In genomic region chr1:11376981-11377583, GRCh38 we compare ENCODE assay signal across 17 cellular contexts.
DNase-seq lines count a peak whose midpoint lies in the region; ATAC-seq and TF ChIP-seq lines count a peak whose summit lies in the region.
"Had no signal": no experiment of that assay in that cellular context is flagged by ENCODE, and none has a peak within 500 bp of the region (broad histone marks: within the 10 kb centered on the region; RNA-seq: fewer than 3 reads in every experiment).

No MANE protein-coding gene starts in this region.

- H3K36me3 ChIP-seq in neural progenitor cell (no peaks in the 10 kb centered on the region), MM.1S (replicated peaks; ENCODE audit: insufficient read depth, low read length) (no peaks in the 10 kb centered on the region)
- H3K36me3 ChIP-seq: MG63 had no signal

- H3K27me3 Mint-ChIP-seq in T-helper 17 cell (peaks cover 4% of the 10 kb centered on the region), neural progenitor cell (ENCODE audit: insufficient read depth, low read depth) (peaks cover 17% of the 10 kb centered on the region)
- peaks cover 3% of the 10 kb centered on the region for H3K27me3 Mint-ChIP-seq in activated T-helper 17 cell treated with anti-CD3 and anti-CD28 coated beads, Interleukin-2, amount 50 U/mL, for 72 hours

- H3K36me3 Mint-ChIP-seq in T-helper 17 cell (ENCODE audit: low read depth), result no peaks in the 10 kb centered on the region
- H3K36me3 Mint-ChIP-seq in neural progenitor cell, result peaks cover 1% of the 10 kb centered on the region
- no peaks in the 10 kb centered on the region for H3K36me3 Mint-ChIP-seq in activated T-helper 17 cell treated with anti-CD3 and anti-CD28 coated beads, Interleukin-2, amount 50 U/mL, for 72 hours (ENCODE audit: low read depth)

- no peak for TF ChIP-seq CTCF in neural progenitor cell (IDR thresholded peaks at IDR 0.05)
- TF ChIP-seq CTCF in MM.1S (IDR thresholded peaks at IDR 0.05; ENCODE audit: low read length), result no peak

- H3K9me2 ChIP-seq in MM.1S (replicated peaks; ENCODE audit: insufficient read depth, low read length), result no peaks in the 10 kb centered on the region
- H3K9me2 ChIP-seq: SK-N-SH had no signal

- peaks cover 2% of the 10 kb centered on the region for H3K9me3 Mint-ChIP-seq in neural progenitor cell
- H3K9me3 Mint-ChIP-seq in activated T-helper 17 cell treated with anti-CD3 and anti-CD28 coated beads, Interleukin-2, amount 50 U/mL, for 72 hours, result no peaks in the 10 kb centered on the region

- H4K20me1 ChIP-seq in neural progenitor cell (ENCODE audit: low read depth) (no peaks in the 10 kb centered on the region), MM.1S (ENCODE audit: insufficient read depth, low read length) (no peaks in the 10 kb centered on the region)

- peaks cover 5% of the 10 kb centered on the region for H3K4me1 Mint-ChIP-seq in T-helper 17 cell
- H3K4me1 Mint-ChIP-seq in neural progenitor cell, result peaks cover 32% of the 10 kb centered on the region
- peaks cover 13% of the 10 kb centered on the region for H3K4me1 Mint-ChIP-seq in activated T-helper 17 cell treated with anti-CD3 and anti-CD28 coated beads, Interleukin-2, amount 50 U/mL, for 72 hours

- DNase-seq in DMS 273 (lab: John Stamatoyannopoulos, UW; ENCODE audit: unreplicated experiment) (peak; percentile 92), NCI-H2171 (lab: John Stamatoyannopoulos, UW) (peak; percentile 51), T-helper 17 cell (no peak), neural progenitor cell (ENCODE audit: low spot score) (no peak), HCEC 1CT (no peak), MM.1S (no peak)
- DNase-seq: CD8-positive, alpha-beta memory T cell; IMR-90; Karpas-422; MG63; NCI-H1092 treated with DMSO at 0.1 percent for 48 hours; NCI-H187; NCI-H510A; SHP77; SK-N-SH; T-helper 1 cell had no signal

- H3K4me3 Mint-ChIP-seq in T-helper 17 cell, result no peak overlapping the region
- H3K4me3 Mint-ChIP-seq in neural progenitor cell, result no peak overlapping the region
- no peak overlapping the region for H3K4me3 Mint-ChIP-seq in activated T-helper 17 cell treated with anti-CD3 and anti-CD28 coated beads, Interleukin-2, amount 50 U/mL, for 72 hours
- H3K4me3 Mint-ChIP-seq: CD8-positive, alpha-beta memory T cell had no signal

- H3K4me2 ChIP-seq in neural progenitor cell (no peak overlapping the region), MM.1S (ENCODE audit: low read depth, low read length) (no peak overlapping the region)
- H3K4me2 ChIP-seq: SK-N-SH had no signal

- H3K9ac ChIP-seq in neural progenitor cell (no peak overlapping the region), MM.1S (ENCODE audit: low read length) (no peak overlapping the region)
- H3K9ac ChIP-seq: SK-N-SH had no signal

- H3K9me3 ChIP-seq in T-helper 17 cell (ENCODE audit: control insufficient read depth, low read length, poor library complexity, severe bottlenecking), result no peaks in the 10 kb centered on the region
- no peaks in the 10 kb centered on the region for H3K9me3 ChIP-seq in neural progenitor cell (ENCODE audit: low read depth)
- H3K9me3 ChIP-seq in MM.1S (replicated peaks; ENCODE audit: insufficient read depth, low read length), result no peaks in the 10 kb centered on the region
- H3K9me3 ChIP-seq: MG63, SK-N-SH had no signal

- H3F3A ChIP-seq in neural progenitor cell (ENCODE audit: low read depth), result peaks cover 9% of the 10 kb centered on the region
- no peaks in the 10 kb centered on the region for H3F3A ChIP-seq in MM.1S (ENCODE audit: insufficient read depth, low read length)

- no peaks in the 10 kb centered on the region for H3K79me2 ChIP-seq in neural progenitor cell (ENCODE audit: low read depth)
- H3K79me2 ChIP-seq in MM.1S (ENCODE audit: low read length), result no peaks in the 10 kb centered on the region

- no peak for ATAC-seq in T-helper 17 cell
- no peak for ATAC-seq in activated T-helper 17 cell treated with anti-CD3 and anti-CD28 coated beads, Interleukin-2, amount 50 U/mL, for 72 hours (replicated peaks)

- H3K27ac Mint-ChIP-seq in T-helper 17 cell (peak overlapping the region; percentile 24), neural progenitor cell (peak overlapping the region; percentile 74)
- H3K27ac Mint-ChIP-seq in activated T-helper 17 cell treated with anti-CD3 and anti-CD28 coated beads, Interleukin-2, amount 50 U/mL, for 72 hours, result no peak overlapping the region
- H3K27ac Mint-ChIP-seq: CD8-positive, alpha-beta memory T cell had no signal

- H2AFZ ChIP-seq in neural progenitor cell (replicated peaks), result no peak overlapping the region
- no peak overlapping the region for H2AFZ ChIP-seq in MM.1S (ENCODE audit: low read length)

- H3K4me1 ChIP-seq in neural progenitor cell, result no peaks in the 10 kb centered on the region
- H3K4me1 ChIP-seq in MM.1S (ENCODE audit: low read length), result no peaks in the 10 kb centered on the region

- H3K27ac ChIP-seq in neural progenitor cell (no peak overlapping the region), MM.1S (ENCODE audit: low read length) (no peak overlapping the region)

- H3K27me3 ChIP-seq in neural progenitor cell (no peaks in the 10 kb centered on the region), MM.1S (replicated peaks; ENCODE audit: insufficient read depth, low read length) (peaks cover 82% of the 10 kb centered on the region)

- H3K4me3 ChIP-seq in neural progenitor cell, result no peak overlapping the region
- no peak overlapping the region for H3K4me3 ChIP-seq in MM.1S (ENCODE audit: low read length)
- H3K4me3 ChIP-seq: MG63 had no signal

Comparison
In these comparisons a context has a peak if more than half of its experiments do, and no peak if none do; other contexts are left out.
1. DNase-seq: peak in DMS 273 (single experiment) and NCI-H2171 (single experiment); none in T-helper 17 cell (0 of 3), neural progenitor cell (single experiment), HCEC 1CT (single experiment) and MM.1S (single experiment).